In the genomic region with DNA sequence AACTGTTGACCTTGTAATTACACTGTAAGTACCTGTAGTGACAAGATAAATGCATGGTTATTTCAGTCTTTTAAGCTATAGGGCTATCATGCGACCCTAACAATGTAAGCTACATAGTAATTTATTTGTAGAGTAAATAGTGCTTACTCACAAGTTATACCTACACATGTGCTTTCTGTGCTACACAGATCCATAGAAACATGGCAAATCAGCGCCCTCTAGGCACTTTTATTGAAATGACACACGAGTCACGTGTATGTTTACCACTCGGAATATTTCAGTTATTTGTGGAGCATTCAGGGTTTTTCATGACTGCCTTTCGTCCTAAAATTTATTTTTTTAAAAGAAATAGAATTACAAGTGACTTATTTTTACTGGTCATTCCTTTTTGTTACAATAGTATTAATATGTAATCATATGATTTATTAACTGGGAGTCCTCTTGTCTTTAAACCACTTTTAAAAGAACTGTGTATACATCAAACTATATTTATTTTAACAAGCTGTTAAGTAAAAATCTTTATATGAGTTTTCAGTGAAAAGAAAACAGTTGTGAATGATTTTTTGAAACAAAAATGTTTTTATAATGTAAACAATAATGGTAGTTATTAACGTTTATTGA, we compare ENCODE assay signal across 8 cellular contexts.
DNase-seq lines count a peak whose midpoint lies in the region; ATAC-seq, FAIRE-seq and TF ChIP-seq lines count a peak whose summit lies in the region.

No MANE protein-coding gene starts in this region.

- H3K27ac ChIP-seq in ascending aorta = no peak overlapping the region
- H3K27ac ChIP-seq in keratinocyte (ENCODE audit: control insufficient read depth, insufficient read depth, low read length) = no peak overlapping the region

- no peaks in the 10 kb centered on the region for H3K79me2 ChIP-seq in keratinocyte (ENCODE audit: control insufficient read depth, insufficient read depth, low read length)

- H2AFZ ChIP-seq in keratinocyte (ENCODE audit: control insufficient read depth, low read length) = no peak overlapping the region

- intact Hi-C loops in ascending aorta (cut with DNase I) = no loop called here

- ATAC-seq in GM19452 (IDR thresholded peaks at IDR 0.05; ENCODE audit: unreplicated experiment) = no peak

- no peaks in the 10 kb centered on the region for H3K4me1 ChIP-seq in ascending aorta
- no peaks in the 10 kb centered on the region for H3K4me1 ChIP-seq in keratinocyte (ENCODE audit: control insufficient read depth, extremely low read depth, insufficient read depth, low read length)

- FAIRE-seq in keratinocyte (lab: Jason Lieb, UNC) = no peak

- H3K9me3 ChIP-seq in ascending aorta (no peaks in the 10 kb centered on the region), keratinocyte (ENCODE audit: control insufficient read depth, low read depth, low read length) (no peaks in the 10 kb centered on the region)

- H3K27me3 ChIP-seq in ascending aorta (no peaks in the 10 kb centered on the region), keratinocyte (ENCODE audit: control insufficient read depth, extremely low read depth, insufficient read depth, low read length) (no peaks in the 10 kb centered on the region)

- no peaks in the 10 kb centered on the region for H3K9me1 ChIP-seq in keratinocyte (ENCODE audit: control insufficient read depth, extremely low read depth, insufficient read depth, low read length)

- no peak overlapping the region for H3K4me3 ChIP-seq in ascending aorta
- H3K4me3 ChIP-seq in keratinocyte (ENCODE audit: control insufficient read depth in 2 of 3, extremely low read depth in 1 of 3, insufficient read depth in 2 of 3, low read depth in 1 of 3, low read length in 3 of 3) = no peak overlapping the region

- no peak overlapping the region for H3K9ac ChIP-seq in keratinocyte (ENCODE audit: control insufficient read depth, extremely low read depth, insufficient read depth, low read length)

- H3K4me2 ChIP-seq in keratinocyte (ENCODE audit: control insufficient read depth, extremely low read depth, insufficient read depth, low read depth, low read length) = no peak overlapping the region

- no peaks in the 10 kb centered on the region for H4K20me1 ChIP-seq in keratinocyte (ENCODE audit: control insufficient read depth, extremely low read depth, insufficient read depth, low read length)

- DNase-seq in NCI-H1105 treated with DMSO at 0.1 percent for 48 hours (lab: John Stamatoyannopoulos, UW) (peak; percentile 12), NCI-H1105 (lab: John Stamatoyannopoulos, UW) (no peak), HCEC 1CT (peak; percentile 4), NCI-H146 treated with DMSO at 0.1 percent for 48 hours (lab: John Stamatoyannopoulos, UW; ENCODE audit: unreplicated experiment) (peak; percentile 9), ascending aorta (ENCODE audit: low spot score in 2 of 2) (no peak), keratinocyte (ENCODE audit: low read depth, low spot score) (peak; percentile 2), DMS114 treated with DMSO at 0.1 percent for 48 hours (lab: John Stamatoyannopoulos, UW; ENCODE audit: unreplicated experiment) (no peak)

- H3K36me3 ChIP-seq in ascending aorta (no peaks in the 10 kb centered on the region), keratinocyte (ENCODE audit: control insufficient read depth in 2 of 2, extremely low read depth in 1 of 2, insufficient read depth in 2 of 2, low read length in 2 of 2) (no peaks in the 10 kb centered on the region)

- TF ChIP-seq CTCF in ascending aorta (IDR thresholded peaks at IDR 0.05) (peak in 2 of 3 experiments; percentile 8 to 20), keratinocyte (optimal IDR thresholded peaks at IDR 0.05 in 1 of 3, IDR thresholded peaks at IDR 0.05 in 1 of 3, conservative IDR thresholded peaks at IDR 0.05 in 1 of 3; ENCODE audit: extremely low read depth in 1 of 3, insufficient read depth in 2 of 3, low read length in 3 of 3) (peak; percentile 31 to 64 (median 58))

- dilution Hi-C loops in keratinocyte (cut with MboI; ENCODE audit: extremely low pct_ligation_motif_present, low sequenced_read_pairs) = no loop called here

Comparison
In these comparisons a context has a peak if more than half of its experiments do, and no peak if none do; other contexts are left out.
1. DNase-seq: peak in NCI-H1105 treated with DMSO at 0.1 percent for 48 hours (single experiment), HCEC 1CT (single experiment), NCI-H146 treated with DMSO at 0.1 percent for 48 hours (single experiment) and keratinocyte (single experiment); none in NCI-H1105 (single experiment), ascending aorta (0 of 2) and DMS114 treated with DMSO at 0.1 percent for 48 hours (single experiment).